ENCODE assay signal across 17 cellular contexts in the genomic region with DNA sequence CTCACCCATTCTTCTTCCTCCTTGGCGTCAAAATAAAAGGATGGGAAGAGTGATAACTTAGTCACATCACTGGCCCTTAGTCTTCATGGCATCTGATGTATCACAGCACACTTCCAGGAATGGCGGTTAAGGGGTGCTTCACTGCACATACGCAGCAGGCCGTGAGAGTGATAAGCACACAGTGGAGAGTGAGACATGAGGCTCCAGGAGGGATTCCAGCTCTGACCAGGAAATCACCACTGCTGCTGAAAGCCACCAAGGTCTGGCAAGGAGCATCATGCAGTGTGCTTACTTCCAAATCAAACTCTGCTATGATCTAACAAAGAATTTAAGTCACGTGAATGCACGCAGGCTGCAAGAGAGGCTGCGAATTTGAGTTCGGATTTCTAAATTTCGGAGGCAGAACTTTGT.
A peak's percentile ranks its signal among the peaks of the same experiment; 100 is the strongest.
DNase-seq lines count a peak whose midpoint lies in the region; ATAC-seq, FAIRE-seq and TF ChIP-seq lines count a peak whose summit lies in the region.
"Had no signal": no experiment of that assay in that cellular context is flagged by ENCODE, and none has a peak within 500 bp of the region (broad histone marks: within the 10 kb centered on the region; RNA-seq: fewer than 3 reads in every experiment).

No MANE protein-coding gene starts in this region.

- no peak for DNase-seq in GM23338 (ENCODE audit: low spot score)
- DNase-seq in GM12878 (ENCODE audit: low read depth, low spot score), result no peak
- DNase-seq in left ventricle myocardium inferior, result no peak
- DNase-seq in smooth muscle cell (lab: John Stamatoyannopoulos, UW; ENCODE audit: unreplicated experiment), result no peak
- no peak for DNase-seq in NCI-H1436 (lab: John Stamatoyannopoulos, UW)
- no peak for DNase-seq in stimulated activated naive CD4-positive, alpha-beta T cell (lab: John Stamatoyannopoulos, UW)
- no peak for DNase-seq in HK-2 (ENCODE audit: unreplicated experiment)
- no peak for DNase-seq in NCI-H345 treated with DMSO at 0.1 percent for 48 hours (lab: John Stamatoyannopoulos, UW; ENCODE audit: unreplicated experiment)
- DNase-seq: activated CD4-positive, alpha-beta T cell treated with anti-CD3 and anti-CD28 coated beads for 48 hours; activated gamma-delta T cell; DMS153; NCI-H2227 treated with DMSO at 0.1 percent for 48 hours; posterior cingulate gyrus; SHP77 treated with DMSO at 0.1 percent for 48 hours had no signal

- intact Hi-C loops in GM12878 (cut with micrococcal nuclease; ENCODE audit: unreplicated experiment) (no loop called here), left ventricle myocardium inferior (cut with micrococcal nuclease) (no loop called here)

- peaks cover 63% of the 10 kb centered on the region for H3K4me1 Mint-ChIP-seq in GM23338

- peak; percentile 59 for TF ChIP-seq POLR2A in GM12878 (IDR thresholded peaks at IDR 0.05; ENCODE audit: low read depth, low read length)

- no peaks in the 10 kb centered on the region for H3F3A ChIP-seq in GM23338 (replicated peaks; ENCODE audit: low read depth)
- H3F3A ChIP-seq in smooth muscle cell (ENCODE audit: low read depth), result peaks cover 15% of the 10 kb centered on the region

- no peak for TF ChIP-seq RAD21 in GM12878 (IDR thresholded peaks at IDR 0.05; ENCODE audit: insufficient read depth, low read depth, low read length)

- H3K27ac ChIP-seq in GM23338 (ENCODE audit: low read depth), result no peak overlapping the region
- H3K27ac ChIP-seq in GM12878 (ENCODE audit: control insufficient read depth, insufficient read depth), result no peak overlapping the region
- H3K27ac ChIP-seq in left ventricle myocardium inferior (replicated peaks), result peak overlapping the region; percentile 67
- peak overlapping the region; percentile 60 for H3K27ac ChIP-seq in smooth muscle cell (ENCODE audit: low read depth)
- H3K27ac ChIP-seq: KMS-11 had no signal

- ATAC-seq in GM23338, result 0 out of 3 replicates have a peak, but pooled peaks have one; percentile 11
- no peak for ATAC-seq in GM12878

- in situ Hi-C loops in GM12878 (cut with MboI), result no loop called here

- H3K9ac ChIP-seq in GM12878 (ENCODE audit: control insufficient read depth, insufficient read depth, low read length), result no peak overlapping the region
- H3K9ac ChIP-seq in smooth muscle cell (ENCODE audit: low read depth), result no peak overlapping the region
- H3K9ac ChIP-seq: KMS-11 had no signal

- WGBS in GM12878 (ENCODE audit: insufficient coverage, insufficient replicate concordance, low lambda C conversion rate, missing lambda C conversion rate), result 91% methylated on average over 9 of the region's 9 CpGs
- 36% methylated on average over 9 of the region's 9 CpGs for WGBS in smooth muscle cell (ENCODE audit: low lambda C conversion rate)

- no peak overlapping the region for H3K27ac Mint-ChIP-seq in GM23338

- BruUV-seq in GM12878 (replicated peaks; lab: Mats Ljungman, UMichigan), result no TSS peak

- RAD21 ChIA-PET in GM12878 (lab: Charles Lee; ENCODE audit: unreplicated experiment), result no interaction called here

- peaks cover 8% of the 10 kb centered on the region for H3K27me3 Mint-ChIP-seq in GM23338 (ENCODE audit: insufficient read depth, low read depth, poor library complexity)

- SMC1A ChIA-PET in GM12878 (lab: Charles Lee; ENCODE audit: uncharacterized antibody, unreplicated experiment), result interaction anchor here (0.7 to 1.8 kb wide), 5 partner anchors 8 to 98 kb away, joined by 3 to 7 read pairs (median 4); no protein-coding TSS in a partner anchor

- TF ChIP-seq EP300 in GM12878 (IDR thresholded peaks at IDR 0.05; ENCODE audit: borderline replicate concordance in 1 of 2, control insufficient read depth in 1 of 2, low read depth in 2 of 2, low read length in 2 of 2), result no peak

- H3K4me2 ChIP-seq in GM23338, result no peak overlapping the region
- no peak overlapping the region for H3K4me2 ChIP-seq in GM12878 (ENCODE audit: control insufficient read depth, insufficient read depth)
- peak overlapping the region; percentile 49 for H3K4me2 ChIP-seq in smooth muscle cell
- H3K4me2 ChIP-seq: KMS-11 had no signal

- H3K9me3 ChIP-seq in GM12878 (replicated peaks; ENCODE audit: control insufficient read depth, insufficient read depth, low read length), result no peaks in the 10 kb centered on the region
- no peaks in the 10 kb centered on the region for H3K9me3 ChIP-seq in left ventricle myocardium inferior (replicated peaks)
- no peaks in the 10 kb centered on the region for H3K9me3 ChIP-seq in smooth muscle cell (replicated peaks; ENCODE audit: low read depth)

- no peak for TF ChIP-seq CTCF in GM23338 (conservative IDR thresholded peaks at IDR 0.05; ENCODE audit: low read depth in 2 of 2)
- TF ChIP-seq CTCF in GM12878 (IDR thresholded peaks at IDR 0.05 in 2 of 3, conservative IDR thresholded peaks at IDR 0.05 in 1 of 3; ENCODE audit: control insufficient read depth in 2 of 3, extremely low read depth in 1 of 3, insufficient read depth in 1 of 3, low read depth in 3 of 3, low read length in 3 of 3), result no peak
- TF ChIP-seq CTCF in left ventricle myocardium inferior (IDR thresholded peaks at IDR 0.05; ENCODE audit: borderline replicate concordance), result no peak
- no peak for TF ChIP-seq CTCF in smooth muscle cell (IDR thresholded peaks at IDR 0.05; ENCODE audit: borderline replicate concordance, insufficient read depth, poor library complexity, severe bottlenecking)

- H3K36me3 ChIP-seq in GM23338 (ENCODE audit: insufficient read depth) (no peaks in the 10 kb centered on the region; the same call in 1 of the 2 replicates), GM12878 (ENCODE audit: control insufficient read depth in 2 of 2, insufficient read depth in 2 of 2, low read length in 1 of 2) (peaks cover 4 to 18% of the 10 kb centered on the region in 2 experiments; a peak in 3 of 4 replicates), left ventricle myocardium inferior (no peaks in the 10 kb centered on the region), smooth muscle cell (ENCODE audit: low read depth) (no peaks in the 10 kb centered on the region)

- peaks cover 15% of the 10 kb centered on the region for H4K20me1 ChIP-seq in GM23338 (replicated peaks; ENCODE audit: insufficient read depth)
- H4K20me1 ChIP-seq in GM12878 (ENCODE audit: control insufficient read depth, insufficient read depth), result peaks cover 6% of the 10 kb centered on the region; the same call in 1 of the 2 replicates
- peaks cover 99% of the 10 kb centered on the region for H4K20me1 ChIP-seq in smooth muscle cell (ENCODE audit: low read depth)

- H3K9me2 ChIP-seq in GM23338 (ENCODE audit: insufficient read depth), result no peaks in the 10 kb centered on the region

- H3K4me3 ChIP-seq in GM23338 (no peak overlapping the region), GM12878 (no peak overlapping the region), left ventricle myocardium inferior (peak overlapping the region; percentile 7), smooth muscle cell (no peak overlapping the region)

- H2AFZ ChIP-seq in GM23338 (no peak overlapping the region), GM12878 (ENCODE audit: control insufficient read depth, low read depth, low read length) (no peak overlapping the region), smooth muscle cell (ENCODE audit: low read depth) (no peak overlapping the region)

- POLR2A ChIA-PET in GM12878 (lab: Charles Lee), result interaction anchor here (0.6 kb wide), 1 partner anchor 838 kb away, joined by 5 read pairs; no protein-coding TSS in a partner anchor

- no peak overlapping the region for H3K4me3 Mint-ChIP-seq in GM23338

- H3K9me3 Mint-ChIP-seq in GM23338, result no peaks in the 10 kb centered on the region

- peaks cover 5% of the 10 kb centered on the region; the same call in 2 of the 3 replicates for H3K36me3 Mint-ChIP-seq in GM23338 (ENCODE audit: low read depth)

- H3K79me2 ChIP-seq in GM23338 (replicated peaks; ENCODE audit: insufficient read depth), result peaks cover 100% of the 10 kb centered on the region
- H3K79me2 ChIP-seq in GM12878 (ENCODE audit: control insufficient read depth, insufficient read depth, low read length), result peaks cover 86% of the 10 kb centered on the region
- peaks cover 99% of the 10 kb centered on the region for H3K79me2 ChIP-seq in smooth muscle cell (ENCODE audit: low read depth)

- no peak for FAIRE-seq in GM12878 (lab: Jason Lieb, UNC)
- FAIRE-seq: endometrium, keratinocyte had no signal

- H3K27me3 ChIP-seq in GM23338 (ENCODE audit: insufficient read depth), result no peaks in the 10 kb centered on the region
- no peaks in the 10 kb centered on the region for H3K27me3 ChIP-seq in GM12878 (replicated peaks in 1 of 2; ENCODE audit: control insufficient read depth in 2 of 2, insufficient read depth in 2 of 2, low read length in 1 of 2)
- no peaks in the 10 kb centered on the region for H3K27me3 ChIP-seq in left ventricle myocardium inferior (ENCODE audit: low read depth)
- no peaks in the 10 kb centered on the region for H3K27me3 ChIP-seq in smooth muscle cell (ENCODE audit: low read depth)

- peaks cover 43% of the 10 kb centered on the region for H3K4me1 ChIP-seq in GM23338 (ENCODE audit: insufficient read depth)
- peaks cover 10% of the 10 kb centered on the region for H3K4me1 ChIP-seq in GM12878 (ENCODE audit: control insufficient read depth, insufficient read depth, low read length)
- peaks cover 82% of the 10 kb centered on the region for H3K4me1 ChIP-seq in left ventricle myocardium inferior
- peaks cover 16% of the 10 kb centered on the region for H3K4me1 ChIP-seq in smooth muscle cell (ENCODE audit: low read depth)

- CTCF ChIA-PET in GM12878 (lab: Yijun Ruan, JAX), result no interaction called here

TF ChIP-seq in GM23338, 12 proteins besides CTCF, POLR2A, EP300 and RAD21:
- no peak for TF ChIP-seq NANOG (IDR thresholded peaks at IDR 0.05; ENCODE audit: borderline replicate concordance)
- no peak for TF ChIP-seq JUNB (IDR thresholded peaks at IDR 0.05; ENCODE audit: unreplicated experiment)
- no peak for TF ChIP-seq POLR2AphosphoS5 (IDR thresholded peaks at IDR 0.05; ENCODE audit: low read depth)
- no peak for TF ChIP-seq ZNF331 (CRISPR knock-in tag; IDR thresholded peaks at IDR 0.05; ENCODE audit: low read depth)
- TF ChIP-seq CREB1 (CRISPR knock-in tag; IDR thresholded peaks at IDR 0.05; ENCODE audit: low read depth), result no peak
- no peak for TF ChIP-seq ZNF114 (CRISPR knock-in tag; IDR thresholded peaks at IDR 0.05)

TF ChIP-seq in GM12878, 131 proteins besides CTCF, POLR2A, EP300 and RAD21:
- TF ChIP-seq RAD51 (IDR thresholded peaks at IDR 0.05) (no peak), ZNF274 (IDR thresholded peaks at IDR 0.05; ENCODE audit: insufficient read depth, insufficient read length) (no peak), FOXK2 (IDR thresholded peaks at IDR 0.05) (no peak)
TF ChIP-seq in GM12878: peak in this region for 0.

Comparison
In these comparisons a context has a peak if more than half of its experiments do, and no peak if none do; other contexts are left out.
1. H3K27ac ChIP-seq: peak in left ventricle myocardium inferior (single experiment) and smooth muscle cell (single experiment); none in GM23338 (single experiment) and GM12878 (single experiment).